13 cellular contexts compared by ENCODE assay signal in the genomic region with DNA sequence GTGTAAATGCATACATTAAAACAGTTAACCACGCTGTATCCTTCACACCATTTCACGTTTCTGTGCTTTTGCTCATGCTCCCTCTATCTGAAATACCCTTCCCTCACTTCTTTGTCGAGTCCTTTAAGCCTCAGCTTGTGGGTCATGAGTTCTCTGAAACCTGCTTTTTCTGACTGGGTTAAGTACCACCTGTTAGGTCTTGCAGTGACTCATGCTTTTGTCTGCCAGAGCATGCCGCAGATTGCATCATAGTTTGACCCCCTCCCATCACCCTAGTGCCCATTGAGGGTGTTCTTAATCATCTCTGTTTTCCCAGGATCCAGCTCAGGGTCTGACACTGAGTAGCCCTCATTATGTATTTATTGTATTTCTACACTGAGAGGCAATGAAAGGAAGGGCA.
DNase-seq lines count a peak whose midpoint lies in the region; ATAC-seq and TF ChIP-seq lines count a peak whose summit lies in the region.
"Had no signal": no experiment of that assay in that cellular context is flagged by ENCODE, and none has a peak within 500 bp of the region (broad histone marks: within the 10 kb centered on the region; RNA-seq: fewer than 3 reads in every experiment).

No MANE protein-coding gene starts in this region.

- no peaks in the 10 kb centered on the region for H3K36me3 Mint-ChIP-seq in activated T-helper 2 cell treated with anti-CD3 and anti-CD28 coated beads, Interferon-gamma antibody, Interleukin-2, Interleukin-4, amounts not matched to agents 10 μg/mL and 5 μg/mL and 100 μg/mL, durations not matched to agents 14 hours and 24 hours and 36 hours (ENCODE audit: low read depth)
- H3K36me3 Mint-ChIP-seq: brain had no signal

- CTCF ChIA-PET in IMR-90 (lab: Yijun Ruan, JAX), result no interaction called here

- no peak overlapping the region for H3K56ac ChIP-seq in IMR-90 (ENCODE audit: extremely low read depth, insufficient read depth, low read length)

- H4K5ac ChIP-seq in IMR-90 (ENCODE audit: low read depth, low read length), result no peak overlapping the region

- H3K9me3 ChIP-seq in IMR-90 (ENCODE audit: control insufficient read depth, insufficient read depth, low read length), result peaks cover 15% of the 10 kb centered on the region
- H3K9me3 ChIP-seq in NT2/D1 (ENCODE audit: insufficient read depth, low read length), result no peaks in the 10 kb centered on the region
- H3K9me3 ChIP-seq: BLaER1 treated with 17β-estradiol and CSF1 and Interleukin-3, amounts not matched to agents 10 nM and 100 nM had no signal

- TF ChIP-seq RAD21 in IMR-90 (IDR thresholded peaks at IDR 0.05; ENCODE audit: low read length), result no peak

- no peak overlapping the region for H4K8ac ChIP-seq in IMR-90 (ENCODE audit: low read depth in 2 of 2, low read length in 2 of 2)

- intact Hi-C loops in IMR-90 (cut with micrococcal nuclease), result no loop called here
- intact Hi-C loops in activated T-helper 2 cell treated with anti-CD3 and anti-CD28 coated beads, Interferon-gamma antibody, Interleukin-2, Interleukin-4, amounts not matched to agents 10 μg/mL and 5 μg/mL and 100 μg/mL, durations not matched to agents 14 hours and 24 hours and 36 hours (cut with micrococcal nuclease), result no loop called here

- H2AK5ac ChIP-seq in IMR-90 (ENCODE audit: low read depth, low read length), result no peak overlapping the region

- no peak overlapping the region for H2AFZ ChIP-seq in IMR-90 (replicated peaks; ENCODE audit: low read length, poor library complexity)

- TF ChIP-seq POLR2A in IMR-90 (IDR thresholded peaks at IDR 0.05; ENCODE audit: low read depth, low read length), result no peak

- no peak overlapping the region for H3K27ac Mint-ChIP-seq in activated T-helper 2 cell treated with anti-CD3 and anti-CD28 coated beads, Interferon-gamma antibody, Interleukin-2, Interleukin-4, amounts not matched to agents 10 μg/mL and 5 μg/mL and 100 μg/mL, durations not matched to agents 14 hours and 24 hours and 36 hours
- H3K27ac Mint-ChIP-seq: brain had no signal

- H3K36me3 ChIP-seq in IMR-90 (ENCODE audit: control insufficient read depth, insufficient read depth, low read length) (no peaks in the 10 kb centered on the region), NT2/D1 (ENCODE audit: insufficient read depth, insufficient read length, low read length) (no peaks in the 10 kb centered on the region), kidney epithelial cell (ENCODE audit: control insufficient read depth, insufficient read depth, low read length) (no peaks in the 10 kb centered on the region)
- H3K36me3 ChIP-seq: BLaER1 treated with 17β-estradiol and CSF1 and Interleukin-3, amounts not matched to agents 10 nM and 100 nM had no signal

- dilution Hi-C loops in IMR-90 (cut with HindIII; ENCODE audit: low sequenced_read_pairs, unreplicated experiment), result no loop called here

- H3K4me3 ChIP-seq in IMR-90 (ENCODE audit: insufficient read depth, low read depth, low read length) (no peak overlapping the region), NT2/D1 (ENCODE audit: insufficient read length, low read depth) (no peak overlapping the region), kidney epithelial cell (ENCODE audit: low read depth, low read length) (no peak overlapping the region)
- H3K4me3 ChIP-seq: BLaER1 treated with 17β-estradiol and CSF1 and Interleukin-3, amounts not matched to agents 10 nM and 100 nM had no signal

- H3K4me1 Mint-ChIP-seq in activated T-helper 2 cell treated with anti-CD3 and anti-CD28 coated beads, Interferon-gamma antibody, Interleukin-2, Interleukin-4, amounts not matched to agents 10 μg/mL and 5 μg/mL and 100 μg/mL, durations not matched to agents 14 hours and 24 hours and 36 hours (ENCODE audit: low read depth), result no peaks in the 10 kb centered on the region
- H3K4me1 Mint-ChIP-seq: brain, neural crest cell had no signal

- no peaks in the 10 kb centered on the region for H3K4me1 ChIP-seq in IMR-90 (ENCODE audit: control insufficient read depth, insufficient read depth, low read length)
- H3K4me1 ChIP-seq in NT2/D1 (ENCODE audit: insufficient read depth, insufficient read length), result no peaks in the 10 kb centered on the region
- H3K4me1 ChIP-seq: BLaER1 treated with 17β-estradiol and CSF1 and Interleukin-3, amounts not matched to agents 10 nM and 100 nM had no signal

- H3K9me1 ChIP-seq in IMR-90 (ENCODE audit: insufficient read depth, low read length), result no peaks in the 10 kb centered on the region

- H3K27me3 ChIP-seq in IMR-90 (ENCODE audit: control insufficient read depth, insufficient read depth, low read length), result no peaks in the 10 kb centered on the region
- H3K27me3 ChIP-seq in NT2/D1 (ENCODE audit: insufficient read depth, insufficient read length), result no peaks in the 10 kb centered on the region
- H3K27me3 ChIP-seq in kidney epithelial cell (ENCODE audit: control insufficient read depth, insufficient read depth, low read length), result no peaks in the 10 kb centered on the region
- H3K27me3 ChIP-seq: BLaER1 treated with 17β-estradiol and CSF1 and Interleukin-3, amounts not matched to agents 10 nM and 100 nM had no signal

- WGBS in IMR-90 (ENCODE audit: extremely low coverage in 2 of 2, insufficient read length in 1 of 2), 2 experiments, result 18% methylated on average over 2 of the region's 4 CpGs; no CpG with 5 or more reads in 1 of the 2 experiments

- no peak overlapping the region for H3K4me3 Mint-ChIP-seq in activated T-helper 2 cell treated with anti-CD3 and anti-CD28 coated beads, Interferon-gamma antibody, Interleukin-2, Interleukin-4, amounts not matched to agents 10 μg/mL and 5 μg/mL and 100 μg/mL, durations not matched to agents 14 hours and 24 hours and 36 hours (ENCODE audit: low read depth)
- H3K4me3 Mint-ChIP-seq: brain, neural crest cell had no signal

- no peak overlapping the region for H3K4me2 ChIP-seq in IMR-90 (ENCODE audit: low read depth, low read length)
- H3K4me2 ChIP-seq: BLaER1 treated with 17β-estradiol and CSF1 and Interleukin-3, amounts not matched to agents 10 nM and 100 nM had no signal

- H3K27ac ChIP-seq in IMR-90 (ENCODE audit: insufficient read depth, low read length), result no peak overlapping the region
- H3K27ac ChIP-seq: BLaER1 treated with 17β-estradiol and CSF1 and Interleukin-3, amounts not matched to agents 10 nM and 100 nM had no signal

- in situ Hi-C loops in IMR-90 (cut with MboI; ENCODE audit: low sequenced_read_pairs), result no loop called here

- no peak overlapping the region for H2AK9ac ChIP-seq in IMR-90 (replicated peaks; ENCODE audit: low read depth, low read length, poor library complexity)

- no peak overlapping the region for H2BK120ac ChIP-seq in IMR-90 (ENCODE audit: low read depth, low read length)

- ATAC-seq in IMR-90 (ENCODE audit: low read depth) (no peak), HG03139 (IDR thresholded peaks at IDR 0.05; ENCODE audit: unreplicated experiment) (no peak)

- H3K9ac ChIP-seq in IMR-90 (ENCODE audit: low read depth, low read length) (no peak overlapping the region), NT2/D1 (ENCODE audit: insufficient read length, low read depth) (no peak overlapping the region)
- H3K9ac ChIP-seq: BLaER1 treated with 17β-estradiol and CSF1 and Interleukin-3, amounts not matched to agents 10 nM and 100 nM had no signal

- no peak overlapping the region for H2BK15ac ChIP-seq in IMR-90 (ENCODE audit: low read depth, low read length)

- H3K79me1 ChIP-seq in IMR-90 (ENCODE audit: low read depth in 1 of 2, low read length in 2 of 2), result no peaks in the 10 kb centered on the region

- no peaks in the 10 kb centered on the region for H3K9me3 Mint-ChIP-seq in activated T-helper 2 cell treated with anti-CD3 and anti-CD28 coated beads, Interferon-gamma antibody, Interleukin-2, Interleukin-4, amounts not matched to agents 10 μg/mL and 5 μg/mL and 100 μg/mL, durations not matched to agents 14 hours and 24 hours and 36 hours
- H3K9me3 Mint-ChIP-seq: brain, neural crest cell had no signal

- H3K27me3 Mint-ChIP-seq in activated T-helper 2 cell treated with anti-CD3 and anti-CD28 coated beads, Interferon-gamma antibody, Interleukin-2, Interleukin-4, amounts not matched to agents 10 μg/mL and 5 μg/mL and 100 μg/mL, durations not matched to agents 14 hours and 24 hours and 36 hours (ENCODE audit: low read depth), result no peaks in the 10 kb centered on the region
- H3K27me3 Mint-ChIP-seq: brain had no signal

- H3K4ac ChIP-seq in IMR-90 (ENCODE audit: low read depth, low read length), result no peak overlapping the region

- no peaks in the 10 kb centered on the region for H4K20me1 ChIP-seq in IMR-90 (ENCODE audit: insufficient read depth, low read length)
- H4K20me1 ChIP-seq: BLaER1 treated with 17β-estradiol and CSF1 and Interleukin-3, amounts not matched to agents 10 nM and 100 nM had no signal

- H3K14ac ChIP-seq in IMR-90 (replicated peaks; ENCODE audit: low read depth, low read length), result no peak overlapping the region

- no TSS peak for BruUV-seq in IMR-90 (replicated peaks; lab: Mats Ljungman, UMichigan)

- H2BK20ac ChIP-seq in IMR-90 (ENCODE audit: low read depth, low read length), result no peak overlapping the region

- POLR2A ChIA-PET in IMR-90 (lab: Charles Lee; ENCODE audit: unreplicated experiment), result no interaction called here

- H2BK5ac ChIP-seq in IMR-90 (ENCODE audit: low read depth, low read length, poor library complexity, severe bottlenecking), result no peak overlapping the region

- no peak overlapping the region for H3K23ac ChIP-seq in IMR-90 (ENCODE audit: low read depth, low read length)

- DNase-seq in IMR-90, result no peak
- peak; percentile 73 for DNase-seq in NCI-H2107 (lab: John Stamatoyannopoulos, UW)
- peak; percentile 42 for DNase-seq in NT2/D1 (ENCODE audit: low read depth, low spot score)
- DNase-seq in kidney epithelial cell (ENCODE audit: low read depth), result peak; percentile 52
- DNase-seq in activated T-helper 2 cell treated with anti-CD3 and anti-CD28 coated beads, Interferon-gamma antibody, Interleukin-2, Interleukin-4, amounts not matched to agents 10 μg/mL and 5 μg/mL and 100 μg/mL, durations not matched to agents 14 hours and 24 hours and 36 hours (ENCODE audit: low spot score), result no peak
- DNase-seq in RPMI8226, result no peak
- DNase-seq: activated naive CD4-positive, alpha-beta T cell; GDM1; mammary epithelial cell had no signal

- H4K91ac ChIP-seq in IMR-90 (ENCODE audit: insufficient read depth, low read depth, low read length), result no peak overlapping the region

- no peak for TF ChIP-seq CTCF in IMR-90 (conservative IDR thresholded peaks at IDR 0.05; ENCODE audit: low read depth, low read length)
- no peak for TF ChIP-seq CTCF in kidney epithelial cell (IDR thresholded peaks at IDR 0.05; ENCODE audit: insufficient read depth, low read length, poor library complexity, severe bottlenecking)

- H3K18ac ChIP-seq in IMR-90 (ENCODE audit: low read depth, low read length), result no peak overlapping the region

TF ChIP-seq in IMR-90, 13 proteins besides CTCF, POLR2A, EP300 and RAD21:
- 0 out of 2 replicates have a peak, but pooled peaks have one; percentile 25 for TF ChIP-seq CEBPB (IDR thresholded peaks at IDR 0.05; ENCODE audit: low read depth, low read length)
- TF ChIP-seq RCOR1 (IDR thresholded peaks at IDR 0.05; ENCODE audit: insufficient replicate concordance, low read length), result no peak

Comparison
In these comparisons a context has a peak if more than half of its experiments do, and no peak if none do; other contexts are left out.
1. DNase-seq: peak in NCI-H2107 (single experiment), NT2/D1 (single experiment) and kidney epithelial cell (single experiment); none in IMR-90 (single experiment), activated T-helper 2 cell treated with anti-CD3 and anti-CD28 coated beads, Interferon-gamma antibody, Interleukin-2, Interleukin-4, amounts not matched to agents 10 μg/mL and 5 μg/mL and 100 μg/mL, durations not matched to agents 14 hours and 24 hours and 36 hours (single experiment) and RPMI8226 (single experiment).